Comparison of ENCODE assay signal across 10 cellular contexts in genomic region chr3:196624008-196624790, GRCh38. TPM values are rescaled to one million over a fixed set of nuclear protein-coding genes. Genes with fewer than 3 reads are reported as not detected.
DNase-seq lines count a peak whose midpoint lies in the region; ATAC-seq, FAIRE-seq and TF ChIP-seq lines count a peak whose summit lies in the region.
"Had no signal": no experiment of that assay in that cellular context is flagged by ENCODE, and none has a peak within 500 bp of the region (broad histone marks: within the 10 kb centered on the region; RNA-seq: fewer than 3 reads in every experiment).

No MANE protein-coding gene starts in this region.

- H3K27me3 Mint-ChIP-seq in central memory CD8-positive, alpha-beta T cell: no peaks in the 10 kb centered on the region

- H3K27ac ChIP-seq in SK-N-SH (ENCODE audit: low read depth in 2 of 2, low read length in 1 of 2): no peak overlapping the region

- no peak for TF ChIP-seq RAD21 in SK-N-SH (IDR thresholded peaks at IDR 0.05; ENCODE audit: low read length)

- no peaks in the 10 kb centered on the region for H3F3A ChIP-seq in SK-N-SH (replicated peaks; ENCODE audit: insufficient read depth)

- no peaks in the 10 kb centered on the region for H3K36me3 ChIP-seq in SK-N-SH (replicated peaks in 1 of 2; ENCODE audit: control insufficient read depth in 1 of 2, insufficient read depth in 2 of 2, low read length in 1 of 2)

- no peaks in the 10 kb centered on the region for H3K9me3 ChIP-seq in SK-N-SH

- ATAC-seq in central memory CD8-positive, alpha-beta T cell (replicated peaks; ENCODE audit: extremely low read depth, poor library complexity, severe bottlenecking): peak; percentile 67
- ATAC-seq in stimulated activated effector memory CD8-positive, alpha-beta T cell treated with anti-CD3 and anti-CD28 coated beads, Interleukin-12 subunit alpha, Interleukin-12 subunit beta, amount 100 ng/mL, for 72 hours: peak; percentile 78
- ATAC-seq in GM21825 (IDR thresholded peaks at IDR 0.05; ENCODE audit: unreplicated experiment): no peak

- H2AFZ ChIP-seq in SK-N-SH (ENCODE audit: low read depth): no peak overlapping the region

- H3K36me3 Mint-ChIP-seq in central memory CD8-positive, alpha-beta T cell (ENCODE audit: insufficient read depth): peaks cover 4% of the 10 kb centered on the region
- H3K36me3 Mint-ChIP-seq in stimulated activated effector memory CD8-positive, alpha-beta T cell treated with anti-CD3 and anti-CD28 coated beads, Interleukin-12 subunit alpha, Interleukin-12 subunit beta, amount 100 ng/mL, for 72 hours: no peaks in the 10 kb centered on the region

- CTCF ChIA-PET in SK-N-SH (lab: Yijun Ruan, JAX): interaction anchor here (2.2 kb wide), 1 partner anchor 15 kb away, joined by 9 read pairs; no protein-coding TSS in a partner anchor

- TF ChIP-seq EP300 in SK-N-SH (IDR thresholded peaks at IDR 0.05; ENCODE audit: borderline replicate concordance in 1 of 2, low read depth in 1 of 2, low read length in 1 of 2): no peak

- peak; percentile 85 for FAIRE-seq in GM19239 (lab: Jason Lieb, UNC)

- no peaks in the 10 kb centered on the region for H3K79me2 ChIP-seq in SK-N-SH (ENCODE audit: insufficient read depth)

- H3K4me1 ChIP-seq in SK-N-SH (ENCODE audit: control insufficient read depth in 1 of 2, insufficient read depth in 2 of 2, low read depth in 1 of 2, low read length in 1 of 2): no peaks in the 10 kb centered on the region

- WGBS in SK-N-SH (ENCODE audit: low lambda C conversion rate): 88% methylated on average over 12 of the region's 12 CpGs

- no peaks in the 10 kb centered on the region for H3K9me3 Mint-ChIP-seq in central memory CD8-positive, alpha-beta T cell
- H3K9me3 Mint-ChIP-seq in stimulated activated effector memory CD8-positive, alpha-beta T cell treated with anti-CD3 and anti-CD28 coated beads, Interleukin-12 subunit alpha, Interleukin-12 subunit beta, amount 100 ng/mL, for 72 hours: no peaks in the 10 kb centered on the region

- DNase-seq in GM19239 (ENCODE audit: insufficient read length, low spot score): no peak
- DNase-seq in MV-4-11 (lab: John Stamatoyannopoulos, UW): peak; percentile 96
- DNase-seq in central memory CD8-positive, alpha-beta T cell (ENCODE audit: low spot score in 2 of 2): no peak
- DNase-seq in stimulated activated effector memory CD8-positive, alpha-beta T cell treated with anti-CD3 and anti-CD28 coated beads, Interleukin-12 subunit alpha, Interleukin-12 subunit beta, amount 100 ng/mL, for 72 hours (ENCODE audit: low spot score in 2 of 2): no peak
- no peak for DNase-seq in epidermal melanocyte (ENCODE audit: insufficient read length, low spot score)
- no peak for DNase-seq in SK-N-SH
- DNase-seq in NCI-H774 (lab: John Stamatoyannopoulos, UW): no peak
- DNase-seq: activated gamma-delta T cell, NCI-H1694 treated with DMSO at 0.1 percent for 48 hours had no signal

- no peak overlapping the region for H3K9ac ChIP-seq in SK-N-SH

- H4K20me1 ChIP-seq in SK-N-SH (ENCODE audit: insufficient read depth): no peaks in the 10 kb centered on the region

- peaks cover 26% of the 10 kb centered on the region for H3K4me1 Mint-ChIP-seq in central memory CD8-positive, alpha-beta T cell
- peaks cover 32% of the 10 kb centered on the region for H3K4me1 Mint-ChIP-seq in stimulated activated effector memory CD8-positive, alpha-beta T cell treated with anti-CD3 and anti-CD28 coated beads, Interleukin-12 subunit alpha, Interleukin-12 subunit beta, amount 100 ng/mL, for 72 hours

- no peaks in the 10 kb centered on the region for H3K9me2 ChIP-seq in SK-N-SH

- peak overlapping the region; percentile 70 for H3K4me3 Mint-ChIP-seq in central memory CD8-positive, alpha-beta T cell
- H3K4me3 Mint-ChIP-seq in stimulated activated effector memory CD8-positive, alpha-beta T cell treated with anti-CD3 and anti-CD28 coated beads, Interleukin-12 subunit alpha, Interleukin-12 subunit beta, amount 100 ng/mL, for 72 hours: peak overlapping the region; percentile 38

- POLR2A ChIA-PET in SK-N-SH (lab: Yijun Ruan, JAX): no interaction called here

- no peak for TF ChIP-seq CTCF in SK-N-SH (IDR thresholded peaks at IDR 0.05)

- no peak overlapping the region for H3K4me3 ChIP-seq in SK-N-SH (ENCODE audit: low read depth in 2 of 2, low read length in 1 of 2)

- peak overlapping the region; percentile 50 for H3K27ac Mint-ChIP-seq in central memory CD8-positive, alpha-beta T cell (ENCODE audit: low read depth)
- H3K27ac Mint-ChIP-seq in stimulated activated effector memory CD8-positive, alpha-beta T cell treated with anti-CD3 and anti-CD28 coated beads, Interleukin-12 subunit alpha, Interleukin-12 subunit beta, amount 100 ng/mL, for 72 hours: no peak overlapping the region

- 0 out of 2 replicates have a peak, but pooled peaks cover 5% of the 10 kb centered on the region for H3K27me3 ChIP-seq in SK-N-SH (ENCODE audit: insufficient read depth)

- H3K4me2 ChIP-seq in SK-N-SH: no peak overlapping the region

TF ChIP-seq in SK-N-SH, 30 proteins besides CTCF, POLR2A, EP300 and RAD21 (continues in another document):
- TF ChIP-seq EZH2phosphoT487 (IDR thresholded peaks at IDR 0.05; ENCODE audit: borderline replicate concordance, low read depth): no peak
- TF ChIP-seq NFIC (IDR thresholded peaks at IDR 0.05; ENCODE audit: borderline replicate concordance): no peak
- no peak for TF ChIP-seq RFX5 (IDR thresholded peaks at IDR 0.05; ENCODE audit: low read length)
- no peak for TF ChIP-seq TEAD4 (IDR thresholded peaks at IDR 0.05; ENCODE audit: borderline replicate concordance, insufficient read depth)
- no peak for TF ChIP-seq MEF2A (IDR thresholded peaks at IDR 0.05; ENCODE audit: borderline replicate concordance, low read depth)
- TF ChIP-seq, protein P1, sequence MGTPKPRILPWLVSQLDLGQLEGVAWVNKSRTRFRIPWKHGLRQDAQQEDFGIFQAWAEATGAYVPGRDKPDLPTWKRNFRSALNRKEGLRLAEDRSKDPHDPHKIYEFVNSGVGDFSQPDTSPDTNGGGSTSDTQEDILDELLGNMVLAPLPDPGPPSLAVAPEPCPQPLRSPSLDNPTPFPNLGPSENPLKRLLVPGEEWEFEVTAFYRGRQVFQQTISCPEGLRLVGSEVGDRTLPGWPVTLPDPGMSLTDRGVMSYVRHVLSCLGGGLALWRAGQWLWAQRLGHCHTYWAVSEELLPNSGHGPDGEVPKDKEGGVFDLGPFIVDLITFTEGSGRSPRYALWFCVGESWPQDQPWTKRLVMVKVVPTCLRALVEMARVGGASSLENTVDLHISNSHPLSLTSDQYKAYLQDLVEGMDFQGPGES (IDR thresholded peaks at IDR 0.05; ENCODE audit: low read depth, low read length): no peak
- no peak for TF ChIP-seq RCOR1 (IDR thresholded peaks at IDR 0.05; ENCODE audit: low read length)
- TF ChIP-seq, protein P2, sequence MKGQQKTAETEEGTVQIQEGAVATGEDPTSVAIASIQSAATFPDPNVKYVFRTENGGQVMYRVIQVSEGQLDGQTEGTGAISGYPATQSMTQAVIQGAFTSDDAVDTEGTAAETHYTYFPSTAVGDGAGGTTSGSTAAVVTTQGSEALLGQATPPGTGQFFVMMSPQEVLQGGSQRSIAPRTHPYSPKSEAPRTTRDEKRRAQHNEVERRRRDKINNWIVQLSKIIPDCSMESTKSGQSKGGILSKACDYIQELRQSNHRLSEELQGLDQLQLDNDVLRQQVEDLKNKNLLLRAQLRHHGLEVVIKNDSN (IDR thresholded peaks at IDR 0.05; ENCODE audit: borderline replicate concordance, low read depth): no peak
- no peak for TF ChIP-seq YY1 (IDR thresholded peaks at IDR 0.05; ENCODE audit: low read depth)
- no peak for TF ChIP-seq TCF12 (IDR thresholded peaks at IDR 0.05)
- TF ChIP-seq CHD2 (IDR thresholded peaks at IDR 0.05; ENCODE audit: low read length, partially characterized antibody): no peak
- no peak for TF ChIP-seq GATA2 (CRISPR knock-in tag; IDR thresholded peaks at IDR 0.05)
- no peak for TF ChIP-seq FOXM1 (IDR thresholded peaks at IDR 0.05; ENCODE audit: low read depth)
- no peak for TF ChIP-seq NRF1 (IDR thresholded peaks at IDR 0.05; ENCODE audit: low read depth, low read length)
- TF ChIP-seq SIN3A (IDR thresholded peaks at IDR 0.05; ENCODE audit: borderline replicate concordance, low read depth, low read length): no peak
- TF ChIP-seq MXI1 (IDR thresholded peaks at IDR 0.05; ENCODE audit: low read depth, low read length): no peak
- TF ChIP-seq FOXJ3 (CRISPR knock-in tag; IDR thresholded peaks at IDR 0.05): no peak
- TF ChIP-seq PBX3 (IDR thresholded peaks at IDR 0.05): no peak

RNA-seq across cellular contexts. Expression of gene NRROS, which starts 15.3 kb away (rescaled TPM):
- 0.19 and 0.25 TPM in 2 replicates for polyA plus RNA-seq in SK-N-SH (2012; rRNA removed)
- polyA plus RNA-seq in SK-N-SH (2012; cell fraction: cytosol; rRNA removed): 0.06 and 0.22 TPM in 2 replicates
- polyA plus RNA-seq in SK-N-SH (2012; cell fraction: nucleus; rRNA removed): 0.13 and 0.14 TPM in 2 replicates

RNA-seq across cellular contexts. Expression of gene FBXO45, which starts 55.7 kb away (rescaled TPM):
- polyA plus RNA-seq in SK-N-SH (2012; rRNA removed): 3.2 and 4.2 TPM in 2 replicates
- polyA plus RNA-seq in SK-N-SH (2012; cell fraction: cytosol; rRNA removed): 6.1 and 8.7 TPM in 2 replicates
- 1.1 and 1.8 TPM in 2 replicates for polyA plus RNA-seq in SK-N-SH (2012; cell fraction: nucleus; rRNA removed)

RNA-seq across cellular contexts. Expression of gene WDR53, which starts 55.8 kb away (rescaled TPM):
- polyA plus RNA-seq in SK-N-SH (2012; rRNA removed): 7.0 and 9.3 TPM in 2 replicates
- polyA plus RNA-seq in SK-N-SH (2012; cell fraction: cytosol; rRNA removed): 9.7 and 12.1 TPM in 2 replicates
- polyA plus RNA-seq in SK-N-SH (2012; cell fraction: nucleus; rRNA removed): 6.3 and 7.2 TPM in 2 replicates
